Comparison of ENCODE assay signal across 11 cellular contexts in genomic region chr5:79561525-79561893, GRCh38. TPM values are rescaled to one million over a fixed set of nuclear protein-coding genes. Genes with fewer than 3 reads are reported as not detected.
A peak's percentile ranks its signal among the peaks of the same experiment; 100 is the strongest.
DNase-seq lines count a peak whose midpoint lies in the region; ATAC-seq and TF ChIP-seq lines count a peak whose summit lies in the region.
"Had no signal": no experiment of that assay in that cellular context is flagged by ENCODE, and none has a peak within 500 bp of the region (broad histone marks: within the 10 kb centered on the region; RNA-seq: fewer than 3 reads in every experiment).

No MANE protein-coding gene starts in this region.

- peaks cover 17% of the 10 kb centered on the region for H3K36me3 Mint-ChIP-seq in activated T-helper 2 cell treated with anti-CD3 and anti-CD28 coated beads, Interferon-gamma antibody, Interleukin-2, Interleukin-4, amounts not matched to agents 10 μg/mL and 5 μg/mL and 100 μg/mL, durations not matched to agents 14 hours and 24 hours and 36 hours (ENCODE audit: low read depth)
- H3K36me3 Mint-ChIP-seq: IgD-negative memory B cell had no signal

- H3K27ac ChIP-seq in ascending aorta = no peak overlapping the region
- H3K27ac ChIP-seq: parathyroid adenoma, vagina had no signal

- no peaks in the 10 kb centered on the region for H3K27me3 Mint-ChIP-seq in activated T-helper 2 cell treated with anti-CD3 and anti-CD28 coated beads, Interferon-gamma antibody, Interleukin-2, Interleukin-4, amounts not matched to agents 10 μg/mL and 5 μg/mL and 100 μg/mL, durations not matched to agents 14 hours and 24 hours and 36 hours (ENCODE audit: low read depth)

- no peak for TF ChIP-seq CTCF in ascending aorta (IDR thresholded peaks at IDR 0.05)

- H3K27ac Mint-ChIP-seq in activated T-helper 2 cell treated with anti-CD3 and anti-CD28 coated beads, Interferon-gamma antibody, Interleukin-2, Interleukin-4, amounts not matched to agents 10 μg/mL and 5 μg/mL and 100 μg/mL, durations not matched to agents 14 hours and 24 hours and 36 hours = peak overlapping the region; percentile 95
- H3K27ac Mint-ChIP-seq: IgD-negative memory B cell had no signal

- no peaks in the 10 kb centered on the region for H3K9me3 ChIP-seq in ascending aorta
- H3K9me3 ChIP-seq: vagina had no signal

- no peaks in the 10 kb centered on the region for H3K36me3 ChIP-seq in ascending aorta
- H3K36me3 ChIP-seq: vagina had no signal

- peaks cover 45% of the 10 kb centered on the region for H3K4me1 Mint-ChIP-seq in activated T-helper 2 cell treated with anti-CD3 and anti-CD28 coated beads, Interferon-gamma antibody, Interleukin-2, Interleukin-4, amounts not matched to agents 10 μg/mL and 5 μg/mL and 100 μg/mL, durations not matched to agents 14 hours and 24 hours and 36 hours (ENCODE audit: low read depth)

- H3K27me3 ChIP-seq in ascending aorta = no peaks in the 10 kb centered on the region
- H3K27me3 ChIP-seq: vagina had no signal

- H3K9me3 Mint-ChIP-seq in activated T-helper 2 cell treated with anti-CD3 and anti-CD28 coated beads, Interferon-gamma antibody, Interleukin-2, Interleukin-4, amounts not matched to agents 10 μg/mL and 5 μg/mL and 100 μg/mL, durations not matched to agents 14 hours and 24 hours and 36 hours = peaks cover 6% of the 10 kb centered on the region
- H3K9me3 Mint-ChIP-seq: IgD-negative memory B cell had no signal

- no peak overlapping the region for H3K4me3 ChIP-seq in ascending aorta
- H3K4me3 ChIP-seq: vagina had no signal

- H3K4me1 ChIP-seq in ascending aorta = no peaks in the 10 kb centered on the region
- H3K4me1 ChIP-seq: parathyroid adenoma, vagina had no signal

- ATAC-seq in HG03095 (IDR thresholded peaks at IDR 0.05; ENCODE audit: unreplicated experiment) = peak; percentile 31
- no peak for ATAC-seq in sciatic nerve

- DNase-seq in NK-92 treated with Interleukin-12 subunit alpha and Interleukin-12 subunit beta, amount 100 ng/mL, for 24 hours (lab: John Stamatoyannopoulos, UW) = peak; percentile 42
- no peak for DNase-seq in NK-92 (lab: John Stamatoyannopoulos, UW; ENCODE audit: unreplicated experiment)
- DNase-seq in activated T-helper 2 cell treated with anti-CD3 and anti-CD28 coated beads, Interferon-gamma antibody, Interleukin-2, Interleukin-4, amounts not matched to agents 10 μg/mL and 5 μg/mL and 100 μg/mL, durations not matched to agents 14 hours and 24 hours and 36 hours (ENCODE audit: low spot score) = no peak
- peak; percentile 46 for DNase-seq in stimulated activated CD4-positive, alpha-beta T cell treated with anti-CD3 and anti-CD28 coated beads, Interleukin-4, amount 100 ng/mL, for 24 hours
- DNase-seq in sciatic nerve (ENCODE audit: low spot score) = no peak
- no peak for DNase-seq in ascending aorta (ENCODE audit: low spot score in 2 of 2)
- no peak for DNase-seq in kidney tubule cell (ENCODE audit: low spot score)

- intact Hi-C loops in activated T-helper 2 cell treated with anti-CD3 and anti-CD28 coated beads, Interferon-gamma antibody, Interleukin-2, Interleukin-4, amounts not matched to agents 10 μg/mL and 5 μg/mL and 100 μg/mL, durations not matched to agents 14 hours and 24 hours and 36 hours (cut with micrococcal nuclease) = loop anchor here (1.0 to 2.0 kb wide), 4 partner anchors 46 to 429 kb away; partner anchors contain the start of genes MTX3 and TENT2
- intact Hi-C loops in sciatic nerve (cut with DNase I) (no loop called here), ascending aorta (cut with DNase I) (no loop called here)

- H3K4me3 Mint-ChIP-seq in activated T-helper 2 cell treated with anti-CD3 and anti-CD28 coated beads, Interferon-gamma antibody, Interleukin-2, Interleukin-4, amounts not matched to agents 10 μg/mL and 5 μg/mL and 100 μg/mL, durations not matched to agents 14 hours and 24 hours and 36 hours (ENCODE audit: low read depth) = peak overlapping the region; percentile 15
- H3K4me3 Mint-ChIP-seq: IgD-negative memory B cell had no signal

RNA-seq across cellular contexts. Expression of gene HOMER1, which starts 47.6 kb away (rescaled TPM):
- total RNA-seq in activated T-helper 2 cell treated with anti-CD3 and anti-CD28 coated beads, Interferon-gamma antibody, Interleukin-2, Interleukin-4, amounts not matched to agents 10 μg/mL and 5 μg/mL and 100 μg/mL, durations not matched to agents 14 hours and 24 hours and 36 hours = 13.3 and 13.5 TPM in 2 replicates
- total RNA-seq in sciatic nerve (8.7 TPM), ascending aorta (2.3 TPM)

RNA-seq across cellular contexts. Expression of gene TENT2, which starts 50.7 kb away (rescaled TPM):
- 84.1 and 88.0 TPM in 2 replicates for total RNA-seq in activated T-helper 2 cell treated with anti-CD3 and anti-CD28 coated beads, Interferon-gamma antibody, Interleukin-2, Interleukin-4, amounts not matched to agents 10 μg/mL and 5 μg/mL and 100 μg/mL, durations not matched to agents 14 hours and 24 hours and 36 hours
- 115 TPM for total RNA-seq in sciatic nerve
- total RNA-seq in ascending aorta = 16.4 TPM

Comparison
In these comparisons a context has a peak if more than half of its experiments do, and no peak if none do; other contexts are left out.
1. DNase-seq: peak in NK-92 treated with Interleukin-12 subunit alpha and Interleukin-12 subunit beta, amount 100 ng/mL, for 24 hours (single experiment) and stimulated activated CD4-positive, alpha-beta T cell treated with anti-CD3 and anti-CD28 coated beads, Interleukin-4, amount 100 ng/mL, for 24 hours (single experiment); none in NK-92 (single experiment), activated T-helper 2 cell treated with anti-CD3 and anti-CD28 coated beads, Interferon-gamma antibody, Interleukin-2, Interleukin-4, amounts not matched to agents 10 μg/mL and 5 μg/mL and 100 μg/mL, durations not matched to agents 14 hours and 24 hours and 36 hours (single experiment), sciatic nerve (single experiment), ascending aorta (0 of 2) and kidney tubule cell (single experiment).